ENCODE assay signal across 1 cellular context in genomic region chr1:28503117-28503516, GRCh38.
TF ChIP-seq lines count a peak whose summit lies in the region.

No MANE protein-coding gene starts in this region.

TF ChIP-seq in H1, 55 proteins besides CTCF, POLR2A, EP300 and RAD21:
- no peak for TF ChIP-seq TAF7 (optimal IDR thresholded peaks at IDR 0.05; ENCODE audit: borderline replicate concordance, low read depth, low read length)
- no peak for TF ChIP-seq CHD7 (IDR thresholded peaks at IDR 0.05; ENCODE audit: insufficient replicate concordance, low read length)
- no peak for TF ChIP-seq POU5F1 (IDR thresholded peaks at IDR 0.05; ENCODE audit: low read depth, low read length)
- no peak for TF ChIP-seq KDM1A (IDR thresholded peaks at IDR 0.05; ENCODE audit: borderline replicate concordance, low read length)
- no peak for TF ChIP-seq MAFK (IDR thresholded peaks at IDR 0.05; ENCODE audit: low read depth, low read length)
- TF ChIP-seq RFX5 (IDR thresholded peaks at IDR 0.05; ENCODE audit: borderline replicate concordance, low read depth, low read length): no peak
- no peak for TF ChIP-seq BRCA1 (IDR thresholded peaks at IDR 0.05; ENCODE audit: low read depth, low read length)
- TF ChIP-seq NRF1 (IDR thresholded peaks at IDR 0.05; ENCODE audit: low read depth, low read length): no peak
- no peak for TF ChIP-seq GTF2F1 (IDR thresholded peaks at IDR 0.05; ENCODE audit: borderline replicate concordance, low read depth, low read length)
- TF ChIP-seq ATF3 (IDR thresholded peaks at IDR 0.05; ENCODE audit: insufficient read depth, low read depth, low read length): no peak
